In the genomic region with DNA sequence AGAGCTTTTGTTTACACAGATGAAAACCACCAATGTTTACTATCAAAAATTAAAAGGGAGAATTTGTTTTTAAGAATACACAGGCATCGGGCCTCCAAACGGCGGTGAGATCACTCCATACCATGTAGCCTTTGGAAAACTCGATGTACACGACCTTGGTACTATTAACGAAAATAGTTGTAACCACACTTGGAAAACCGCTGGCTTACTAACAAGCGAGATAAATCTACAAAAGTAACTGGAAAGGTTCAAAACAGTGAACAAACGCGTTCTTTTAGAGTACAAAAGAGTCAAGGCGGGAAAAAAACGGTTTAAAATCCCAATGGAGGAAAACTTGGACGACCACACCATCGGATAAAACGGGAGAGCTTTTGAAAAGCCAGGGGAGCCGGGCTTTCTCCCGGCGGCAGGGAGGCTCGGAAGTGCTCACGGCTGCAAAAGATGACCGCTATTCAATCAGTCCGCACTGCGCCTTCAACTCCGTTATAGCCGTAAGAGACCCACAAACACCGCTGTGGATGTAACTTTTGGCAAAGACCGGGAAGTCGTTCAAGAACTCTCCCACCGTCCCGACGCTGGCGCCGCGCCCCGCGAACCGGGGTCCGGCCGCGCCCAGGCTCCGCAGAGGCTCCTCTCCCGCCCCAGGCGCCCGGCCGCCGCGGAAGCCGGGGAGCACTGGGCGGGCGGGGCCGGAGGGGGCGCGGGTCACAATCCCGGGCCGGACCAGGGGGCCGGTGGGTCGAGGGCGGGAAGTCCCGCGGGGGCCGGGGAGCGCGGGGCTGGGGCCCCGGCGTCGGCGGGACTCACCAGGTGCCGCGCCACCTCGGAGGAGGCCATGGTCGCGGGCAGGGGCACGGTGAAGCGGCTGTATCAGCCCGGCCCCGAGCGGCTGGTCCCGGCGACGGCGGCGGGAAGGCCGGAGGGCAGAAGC, we compare ENCODE assay signal across 8 cellular contexts. TPM values are rescaled to one million over a fixed set of nuclear protein-coding genes. Genes with fewer than 3 reads are reported as not detected.
DNase-seq lines count a peak whose midpoint lies in the region; ATAC-seq and TF ChIP-seq lines count a peak whose summit lies in the region.

No MANE protein-coding gene starts in this region.

- no peaks in the 10 kb centered on the region for H3K4me1 ChIP-seq in CD4-positive, alpha-beta memory T cell (ENCODE audit: insufficient read depth, low read length)
- H3K4me1 ChIP-seq in heart left ventricle: peaks cover 0 to 64% (median 35%) of the 10 kb centered on the region in 12 donors

- peak overlapping the region; percentile 86 to 95 (median 90) for H3K4me3 Mint-ChIP-seq in CD4-positive, alpha-beta memory T cell
- peak overlapping the region; percentile 82 for H3K4me3 Mint-ChIP-seq in activated naive CD8-positive, alpha-beta T cell
- peak overlapping the region; percentile 94 for H3K4me3 Mint-ChIP-seq in osteocyte (ENCODE audit: unreplicated experiment)

- WGBS in heart left ventricle, 4 donors: 1% methylated on average over 29 to 83 of the region's 83 CpGs

- TF ChIP-seq CTCF in heart left ventricle (IDR thresholded peaks at IDR 0.05) (no peak), osteocyte (IDR thresholded peaks at IDR 0.05) (no peak), GM10248 (IDR thresholded peaks at IDR 0.05; ENCODE audit: control extremely low read depth, extremely low read depth, low read depth, missing control alignments) (no peak)

- POLR2A ChIA-PET in CD4-positive, alpha-beta memory T cell (lab: Charles Lee; ENCODE audit: partially characterized antibody): no interaction called here
- POLR2A ChIA-PET in GM10248 (lab: Yijun Ruan, JAX): interaction anchor here (1.0 kb wide), 1 partner anchor 11 kb away, joined by 4 read pairs; no protein-coding TSS in a partner anchor

- DNase-seq in CD4-positive, alpha-beta memory T cell: peak in 2 of 5 donors; percentile 4 to 12
- DNase-seq in HS-27A (ENCODE audit: low read depth): peak; percentile 76
- peak; percentile 73 to 86 (median 75) for DNase-seq in heart left ventricle
- peak; percentile 86 for DNase-seq in osteocyte (ENCODE audit: extremely low spot score, unreplicated experiment)
- DNase-seq in stimulated activated CD4-positive, alpha-beta T cell treated with anti-CD3 and anti-CD28 coated beads, Interleukin-1b, Interleukin-23, amount 100 ng/mL, for 48 hours: no peak
- no peak for DNase-seq in GM10248 (ENCODE audit: extremely low spot score)

- H3K4me1 Mint-ChIP-seq in CD4-positive, alpha-beta memory T cell: peaks cover 17 to 33% (median 25%) of the 10 kb centered on the region in 4 donors
- peaks cover 11% of the 10 kb centered on the region for H3K4me1 Mint-ChIP-seq in activated naive CD8-positive, alpha-beta T cell (ENCODE audit: low read depth)
- peaks cover 63% of the 10 kb centered on the region for H3K4me1 Mint-ChIP-seq in osteocyte (ENCODE audit: unreplicated experiment)

- H3K27ac ChIP-seq in CD4-positive, alpha-beta memory T cell (ENCODE audit: low read depth, low read length): no peak overlapping the region
- peak overlapping the region; percentile 89 to 100 (median 99) for H3K27ac ChIP-seq in heart left ventricle

- peaks cover 8% of the 10 kb centered on the region for H3K27me3 ChIP-seq in CD4-positive, alpha-beta memory T cell (ENCODE audit: insufficient read depth, low read length)
- H3K27me3 ChIP-seq in heart left ventricle: peaks cover 0 to 20% (median 0%) of the 10 kb centered on the region in 9 donors

- intact Hi-C loops in CD4-positive, alpha-beta memory T cell (cut with micrococcal nuclease): no loop called here
- intact Hi-C loops in heart left ventricle (cut with DNase I): loop anchor here in 8 of 10 donors (5.0 to 10.0 kb wide), 9 partner anchors 51 to 486 kb away; a partner anchor contains a TSS

- CTCF ChIA-PET in CD4-positive, alpha-beta memory T cell (lab: Charles Lee; ENCODE audit: partially characterized antibody): no interaction called here
- CTCF ChIA-PET in GM10248 (lab: Yijun Ruan, JAX): interaction anchor here (0.9 to 1.6 kb wide), 5 partner anchors 9 to 65 kb away, joined by 3 to 5 read pairs (median 3); no protein-coding TSS in a partner anchor

- no peak for TF ChIP-seq POLR2A in heart left ventricle (IDR thresholded peaks at IDR 0.05)

- peak overlapping the region in 1 of 2 donors; percentile 41 for H3K4me3 ChIP-seq in CD4-positive, alpha-beta memory T cell (ENCODE audit: low read length in 2 of 2)
- peak overlapping the region; percentile 57 to 91 (median 74) for H3K4me3 ChIP-seq in heart left ventricle

- H3K9me3 Mint-ChIP-seq in CD4-positive, alpha-beta memory T cell: peaks cover 0 to 12% (median 10%) of the 10 kb centered on the region in 8 donors
- H3K9me3 Mint-ChIP-seq in activated naive CD8-positive, alpha-beta T cell (ENCODE audit: low read depth): no peaks in the 10 kb centered on the region
- H3K9me3 Mint-ChIP-seq in osteocyte (ENCODE audit: unreplicated experiment): no peaks in the 10 kb centered on the region

- peak; percentile 5 for ATAC-seq in GM19452 (IDR thresholded peaks at IDR 0.05; ENCODE audit: unreplicated experiment)
- peak in 3 of 4 donors; percentile 12 to 61 (median 59) for ATAC-seq in heart left ventricle

- peak overlapping the region; percentile 56 to 88 (median 79) for H3K27ac Mint-ChIP-seq in CD4-positive, alpha-beta memory T cell
- H3K27ac Mint-ChIP-seq in activated naive CD8-positive, alpha-beta T cell: no peak overlapping the region
- H3K27ac Mint-ChIP-seq in osteocyte (ENCODE audit: unreplicated experiment): peak overlapping the region; percentile 98

- H3K36me3 ChIP-seq in CD4-positive, alpha-beta memory T cell (ENCODE audit: insufficient read depth, low read length): no peaks in the 10 kb centered on the region
- H3K36me3 ChIP-seq in heart left ventricle: no peaks in the 10 kb centered on the region

- peaks cover 0 to 2% of the 10 kb centered on the region in 2 donors for H3K36me3 Mint-ChIP-seq in CD4-positive, alpha-beta memory T cell
- no peaks in the 10 kb centered on the region for H3K36me3 Mint-ChIP-seq in activated naive CD8-positive, alpha-beta T cell
- no peaks in the 10 kb centered on the region for H3K36me3 Mint-ChIP-seq in osteocyte (ENCODE audit: unreplicated experiment)

- H3K27me3 Mint-ChIP-seq in CD4-positive, alpha-beta memory T cell: peaks cover 31 to 45% of the 10 kb centered on the region in 2 donors
- H3K27me3 Mint-ChIP-seq in activated naive CD8-positive, alpha-beta T cell: peaks cover 43% of the 10 kb centered on the region
- H3K27me3 Mint-ChIP-seq in osteocyte (ENCODE audit: unreplicated experiment): no peaks in the 10 kb centered on the region

- no peaks in the 10 kb centered on the region for H3K9me3 ChIP-seq in CD4-positive, alpha-beta memory T cell (ENCODE audit: control insufficient read depth in 1 of 2, low read length in 2 of 2)
- H3K9me3 ChIP-seq in heart left ventricle: no peaks in the 10 kb centered on the region

RNA-seq across cellular contexts. Expression of a gene that starts 0.5 kb away (rescaled TPM):
- total RNA-seq in CD4-positive, alpha-beta memory T cell: 1 to 10 TPM; 5.1 to 5.7 TPM
- polyA plus RNA-seq in CD4-positive, alpha-beta memory T cell: 1 to 10 TPM; 2.5 to 3.3 TPM
- total RNA-seq in heart left ventricle (10 to 100 TPM; 35.4 to 84.6 (median 50.0) TPM), osteocyte (109 and 113 TPM in 2 replicates)
- polyA plus RNA-seq in heart left ventricle: 10 to 100 TPM; 13.5 to 38.8 TPM

RNA-seq across cellular contexts. Expression of a gene that starts 0.9 kb away (rescaled TPM):
- 1 to 10 TPM; 1.4 to 1.5 TPM for total RNA-seq in CD4-positive, alpha-beta memory T cell
- polyA plus RNA-seq in CD4-positive, alpha-beta memory T cell: under 1 TPM; 0.37 to 0.77 TPM
- total RNA-seq in heart left ventricle: 1 to 10 TPM; 1.3 to 4.2 (median 2.3) TPM
- 1 to 10 TPM in 1 of 2 donors, under 1 TPM in 1; 0.91 to 1.8 TPM for polyA plus RNA-seq in heart left ventricle
- total RNA-seq in osteocyte: 11.8 and 12.7 TPM in 2 replicates

Comparison
In these comparisons a context has a peak if more than half of its experiments do, and no peak if none do; other contexts are left out.
1. DNase-seq: peak in HS-27A (single experiment), heart left ventricle (5 of 5) and osteocyte (single experiment); none in stimulated activated CD4-positive, alpha-beta T cell treated with anti-CD3 and anti-CD28 coated beads, Interleukin-1b, Interleukin-23, amount 100 ng/mL, for 48 hours (single experiment) and GM10248 (single experiment).
2. RNA of a gene that starts 0.5 kb away (total RNA-seq): 109 to 113 TPM in osteocyte and 35.4 to 84.6 TPM in heart left ventricle; 5.1 to 5.7 TPM in CD4-positive, alpha-beta memory T cell; every median in the first group is over 4 times any median in the second.
3. Peak in every context shown above with its lines, with median percentiles within 50 percentile points of each other: H3K4me3 Mint-ChIP-seq.